ENCODE assay signal across 1 cellular context in the genomic region with DNA sequence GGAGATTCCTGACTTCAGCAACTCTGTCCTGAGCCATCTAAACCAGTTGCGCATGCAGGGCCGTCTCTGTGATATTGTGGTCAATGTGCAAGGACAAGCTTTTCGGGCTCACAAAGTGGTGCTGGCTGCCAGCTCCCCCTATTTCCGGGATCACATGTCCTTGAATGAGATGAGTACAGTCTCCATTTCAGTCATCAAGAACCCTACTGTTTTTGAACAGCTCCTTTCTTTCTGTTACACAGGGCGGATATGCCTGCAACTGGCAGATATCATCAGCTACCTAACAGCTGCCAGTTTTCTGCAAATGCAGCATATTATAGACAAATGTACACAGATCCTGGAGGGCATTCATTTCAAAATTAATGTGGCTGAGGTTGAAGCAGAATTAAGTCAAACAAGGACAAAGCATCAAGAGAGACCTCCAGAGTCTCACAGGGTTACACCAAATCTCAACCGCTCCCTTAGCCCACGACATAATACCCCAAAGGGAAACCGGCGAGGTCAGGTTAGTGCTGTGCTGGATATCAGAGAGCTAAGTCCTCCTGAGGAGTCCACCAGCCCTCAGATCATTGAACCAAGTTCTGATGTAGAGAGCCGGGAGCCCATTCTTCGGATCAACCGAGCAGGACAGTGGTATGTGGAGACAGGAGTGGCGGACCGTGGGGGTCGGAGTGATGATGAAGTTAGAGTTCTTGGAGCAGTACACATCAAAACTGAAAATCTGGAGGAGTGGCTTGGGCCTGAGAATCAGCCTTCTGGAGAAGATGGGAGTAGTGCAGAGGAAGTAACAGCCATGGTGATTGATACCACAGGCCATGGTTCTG.
TF ChIP-seq lines count a peak whose summit lies in the region.

No MANE protein-coding gene starts in this region.

TF ChIP-seq in GM12878, 131 proteins besides CTCF, POLR2A, EP300 and RAD21:
- TF ChIP-seq RUNX3 (IDR thresholded peaks at IDR 0.05; ENCODE audit: low read length) (peak; percentile 85), ETV6 (conservative IDR thresholded peaks at IDR 0.05 in 1 of 2, IDR thresholded peaks at IDR 0.05 in 1 of 2; ENCODE audit: borderline replicate concordance in 1 of 2, low read depth in 1 of 2) (peak in 1 of 2 experiments; percentile 90; a peak in 2 of 4 replicates), YY1 (IDR thresholded peaks at IDR 0.05; ENCODE audit: low read depth, low read length) (peak; percentile 15; the same call in 1 of the 2 replicates), RAD51 (IDR thresholded peaks at IDR 0.05) (peak; percentile 71; the same call in 1 of the 2 replicates), EED (IDR thresholded peaks at IDR 0.05; ENCODE audit: low read depth) (peak; percentile 49), GABPA (IDR thresholded peaks at IDR 0.05; ENCODE audit: low read depth) (0 out of 2 replicates have a peak, but pooled peaks have one; percentile 44), POLR2AphosphoS5 (IDR thresholded peaks at IDR 0.05; ENCODE audit: low read length) (peak; percentile 49; the same call in 1 of the 2 replicates), FOXK2 (IDR thresholded peaks at IDR 0.05) (no peak), TAF1 (IDR thresholded peaks at IDR 0.05; ENCODE audit: borderline replicate concordance, low read depth, low read length) (peak; percentile 76), IKZF1 (conservative IDR thresholded peaks at IDR 0.05) (no peak; the same call in 1 of the 2 replicates), RBBP5 (conservative IDR thresholded peaks at IDR 0.05) (no peak), IRF4 (IDR thresholded peaks at IDR 0.05; ENCODE audit: low read depth, low read length) (peak; percentile 65; the same call in 1 of the 2 replicates), RB1 (IDR thresholded peaks at IDR 0.05; ENCODE audit: borderline replicate concordance) (no peak), BCL11A (IDR thresholded peaks at IDR 0.05; ENCODE audit: low read depth, low read length) (0 out of 2 replicates have a peak, but pooled peaks have one; percentile 19), JUND (IDR thresholded peaks at IDR 0.05; ENCODE audit: low read depth, low read length) (0 out of 2 replicates have a peak, but pooled peaks have one; percentile 13), JUNB (IDR thresholded peaks at IDR 0.05) (peak; percentile 81), PAX5 (IDR thresholded peaks at IDR 0.05; ENCODE audit: borderline replicate concordance, low read depth, low read length) (no peak), IKZF2 (IDR thresholded peaks at IDR 0.05) (peak in 1 of 2 experiments; percentile 45; a peak in 1 of 4 replicates), EGR1 (IDR thresholded peaks at IDR 0.05; ENCODE audit: borderline replicate concordance in 1 of 2, low read depth in 2 of 2, low read length in 2 of 2) (0 out of 3 replicates have a peak, but pooled peaks of 1 of the 2 experiments have one; percentile 23)
- TF ChIP-seq, protein P1, sequence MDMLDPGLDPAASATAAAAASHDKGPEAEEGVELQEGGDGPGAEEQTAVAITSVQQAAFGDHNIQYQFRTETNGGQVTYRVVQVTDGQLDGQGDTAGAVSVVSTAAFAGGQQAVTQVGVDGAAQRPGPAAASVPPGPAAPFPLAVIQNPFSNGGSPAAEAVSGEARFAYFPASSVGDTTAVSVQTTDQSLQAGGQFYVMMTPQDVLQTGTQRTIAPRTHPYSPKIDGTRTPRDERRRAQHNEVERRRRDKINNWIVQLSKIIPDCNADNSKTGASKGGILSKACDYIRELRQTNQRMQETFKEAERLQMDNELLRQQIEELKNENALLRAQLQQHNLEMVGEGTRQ (IDR thresholded peaks at IDR 0.05; ENCODE audit: borderline replicate concordance, low read depth, low read length) = peak; percentile 25; the same call in 1 of the 2 replicates
- TF ChIP-seq, protein P2, sequence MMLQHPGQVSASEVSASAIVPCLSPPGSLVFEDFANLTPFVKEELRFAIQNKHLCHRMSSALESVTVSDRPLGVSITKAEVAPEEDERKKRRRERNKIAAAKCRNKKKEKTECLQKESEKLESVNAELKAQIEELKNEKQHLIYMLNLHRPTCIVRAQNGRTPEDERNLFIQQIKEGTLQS (IDR thresholded peaks at IDR 0.05; ENCODE audit: borderline replicate concordance, extremely low read depth, low read depth, low read length) = peak; percentile 1; the same call in 1 of the 2 replicates
- TF ChIP-seq, protein P3, sequence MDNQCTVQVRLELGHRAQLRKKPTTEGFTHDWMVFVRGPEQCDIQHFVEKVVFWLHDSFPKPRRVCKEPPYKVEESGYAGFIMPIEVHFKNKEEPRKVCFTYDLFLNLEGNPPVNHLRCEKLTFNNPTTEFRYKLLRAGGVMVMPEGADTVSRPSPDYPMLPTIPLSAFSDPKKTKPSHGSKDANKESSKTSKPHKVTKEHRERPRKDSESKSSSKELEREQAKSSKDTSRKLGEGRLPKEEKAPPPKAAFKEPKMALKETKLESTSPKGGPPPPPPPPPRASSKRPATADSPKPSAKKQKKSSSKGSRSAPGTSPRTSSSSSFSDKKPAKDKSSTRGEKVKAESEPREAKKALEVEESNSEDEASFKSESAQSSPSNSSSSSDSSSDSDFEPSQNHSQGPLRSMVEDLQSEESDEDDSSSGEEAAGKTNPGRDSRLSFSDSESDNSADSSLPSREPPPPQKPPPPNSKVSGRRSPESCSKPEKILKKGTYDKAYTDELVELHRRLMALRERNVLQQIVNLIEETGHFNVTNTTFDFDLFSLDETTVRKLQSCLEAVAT (IDR thresholded peaks at IDR 0.05) = 0 out of 2 replicates have a peak, but pooled peaks have one; percentile 24
- TF ChIP-seq, protein P4, sequence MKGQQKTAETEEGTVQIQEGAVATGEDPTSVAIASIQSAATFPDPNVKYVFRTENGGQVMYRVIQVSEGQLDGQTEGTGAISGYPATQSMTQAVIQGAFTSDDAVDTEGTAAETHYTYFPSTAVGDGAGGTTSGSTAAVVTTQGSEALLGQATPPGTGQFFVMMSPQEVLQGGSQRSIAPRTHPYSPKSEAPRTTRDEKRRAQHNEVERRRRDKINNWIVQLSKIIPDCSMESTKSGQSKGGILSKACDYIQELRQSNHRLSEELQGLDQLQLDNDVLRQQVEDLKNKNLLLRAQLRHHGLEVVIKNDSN (IDR thresholded peaks at IDR 0.05; ENCODE audit: borderline replicate concordance, extremely low read length, insufficient read depth, low read depth, low read length) = peak; percentile 32
- TF ChIP-seq, protein P5, sequence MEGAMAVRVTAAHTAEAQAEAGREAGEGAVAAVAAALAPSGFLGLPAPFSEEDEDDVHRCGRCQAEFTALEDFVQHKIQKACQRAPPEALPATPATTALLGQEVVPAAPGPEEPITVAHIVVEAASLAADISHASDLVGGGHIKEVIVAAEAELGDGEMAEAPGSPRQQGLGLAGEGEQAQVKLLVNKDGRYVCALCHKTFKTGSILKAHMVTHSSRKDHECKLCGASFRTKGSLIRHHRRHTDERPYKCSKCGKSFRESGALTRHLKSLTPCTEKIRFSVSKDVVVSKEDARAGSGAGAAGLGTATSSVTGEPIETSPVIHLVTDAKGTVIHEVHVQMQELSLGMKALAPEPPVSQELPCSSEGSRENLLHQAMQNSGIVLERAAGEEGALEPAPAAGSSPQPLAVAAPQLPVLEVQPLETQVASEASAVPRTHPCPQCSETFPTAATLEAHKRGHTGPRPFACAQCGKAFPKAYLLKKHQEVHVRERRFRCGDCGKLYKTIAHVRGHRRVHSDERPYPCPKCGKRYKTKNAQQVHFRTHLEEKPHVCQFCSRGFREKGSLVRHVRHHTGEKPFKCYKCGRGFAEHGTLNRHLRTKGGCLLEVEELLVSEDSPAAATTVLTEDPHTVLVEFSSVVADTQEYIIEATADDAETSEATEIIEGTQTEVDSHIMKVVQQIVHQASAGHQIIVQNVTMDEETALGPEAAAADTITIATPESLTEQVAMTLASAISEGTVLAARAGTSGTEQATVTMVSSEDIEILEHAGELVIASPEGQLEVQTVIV (IDR thresholded peaks at IDR 0.05; ENCODE audit: borderline replicate concordance, partially characterized antibody) = no peak
